ENCODE assay signal across 14 cellular contexts in genomic region chr12:126944684-126945083, GRCh38.
"Had no signal": no experiment of that assay in that cellular context is flagged by ENCODE, and none has a peak within 500 bp of the region (broad histone marks: within the 10 kb centered on the region; RNA-seq: fewer than 3 reads in every experiment).

No MANE protein-coding gene starts in this region.

- ATAC-seq: foreskin keratinocyte; mucosa of descending colon; natural killer cell treated with Interleukin-12 subunit alpha and Interleukin-12 subunit beta and Interleukin-15 and Interleukin-18, amount 100 ng/mL, for 72 hours had no signal

- DNase-seq: activated naive CD4-positive, alpha-beta T cell; activated T-cell treated with anti-CD3 and anti-CD28 coated beads, Interleukin-2, amount 50 U/mL, for 72 hours; aorta; esophagus squamous epithelium; foreskin keratinocyte; head of caudate nucleus; mucosa of descending colon; nucleus accumbens; small intestine; stimulated activated naive CD4-positive, alpha-beta T cell; trophoblast cell had no signal

- H3K4me1 ChIP-seq: esophagus squamous epithelium, foreskin keratinocyte, right atrium auricular region had no signal

- H3K36me3 ChIP-seq: cardiac muscle cell, esophagus squamous epithelium, right atrium auricular region had no signal

- H3K4me3 ChIP-seq: cardiac muscle cell, esophagus squamous epithelium, mucosa of descending colon, right atrium auricular region had no signal

- H3K27ac ChIP-seq: cardiac muscle cell, esophagus squamous epithelium, foreskin keratinocyte, right atrium auricular region had no signal

- H3K27me3 ChIP-seq: cardiac muscle cell, esophagus squamous epithelium, foreskin keratinocyte, right atrium auricular region had no signal

- H3K9me3 ChIP-seq: esophagus squamous epithelium, mucosa of descending colon had no signal
